In genomic region chr5:158699336-158699735, GRCh38 we compare ENCODE assay signal across 23 cellular contexts.
A peak's percentile ranks its signal among the peaks of the same experiment; 100 is the strongest.
DNase-seq lines count a peak whose midpoint lies in the region; ATAC-seq and TF ChIP-seq lines count a peak whose summit lies in the region.
"Had no signal": no experiment of that assay in that cellular context is flagged by ENCODE, and none has a peak within 500 bp of the region (broad histone marks: within the 10 kb centered on the region; RNA-seq: fewer than 3 reads in every experiment).

No MANE protein-coding gene starts in this region.

- H3K79me2 ChIP-seq in OCI-LY1 (ENCODE audit: insufficient read depth, low read length) (no peaks in the 10 kb centered on the region), fibroblast of lung (ENCODE audit: control insufficient read depth, insufficient read depth, low read length) (no peaks in the 10 kb centered on the region)

- H3K36me3 Mint-ChIP-seq in CD8-positive, alpha-beta T cell: no peaks in the 10 kb centered on the region
- no peaks in the 10 kb centered on the region for H3K36me3 Mint-ChIP-seq in T-helper 2 cell treated with Interferon-gamma antibody and Interleukin-4, amounts not matched to agents 5 μg/mL and 100 μg/mL, for 36 hours (ENCODE audit: low read depth)
- H3K36me3 Mint-ChIP-seq: CD8-positive, alpha-beta memory T cell had no signal

- peaks cover 3% of the 10 kb centered on the region for H3K4me1 Mint-ChIP-seq in CD8-positive, alpha-beta T cell (ENCODE audit: low read depth)
- H3K4me1 Mint-ChIP-seq in T-helper 2 cell treated with Interferon-gamma antibody and Interleukin-4, amounts not matched to agents 5 μg/mL and 100 μg/mL, for 36 hours (ENCODE audit: low read depth): no peaks in the 10 kb centered on the region

- H3K36me3 ChIP-seq in OCI-LY1 (ENCODE audit: insufficient read depth, low read length): peaks cover 54% of the 10 kb centered on the region
- H3K36me3 ChIP-seq in fibroblast of lung (ENCODE audit: control insufficient read depth, insufficient read depth, low read length): no peaks in the 10 kb centered on the region
- H3K36me3 ChIP-seq in CD8-positive, alpha-beta T cell (ENCODE audit: insufficient read depth, low read length): no peaks in the 10 kb centered on the region
- H3K36me3 ChIP-seq: adrenal gland, breast epithelium, upper lobe of right lung had no signal

- no peak overlapping the region for H3K4me3 ChIP-seq in AG10803 (ENCODE audit: low read length)
- no peak overlapping the region for H3K4me3 ChIP-seq in OCI-LY1 (ENCODE audit: low read depth, low read length, poor library complexity, severe bottlenecking)
- no peak overlapping the region for H3K4me3 ChIP-seq in fibroblast of lung (replicated peaks in 1 of 4; ENCODE audit: control extremely low read depth in 1 of 4, insufficient read depth in 1 of 4, low read depth in 3 of 4, low read length in 4 of 4)
- no peak overlapping the region for H3K4me3 ChIP-seq in skin epidermis
- H3K4me3 ChIP-seq in CD8-positive, alpha-beta T cell (ENCODE audit: low read depth, low read length): no peak overlapping the region
- H3K4me3 ChIP-seq: adrenal gland, breast epithelium, GM12878, upper lobe of right lung had no signal

- H3K9ac ChIP-seq in OCI-LY1 (ENCODE audit: low read length) (no peak overlapping the region), fibroblast of lung (ENCODE audit: insufficient read depth, low read length) (no peak overlapping the region)

- H3K9me3 ChIP-seq in OCI-LY1 (ENCODE audit: low read length): no peaks in the 10 kb centered on the region
- no peaks in the 10 kb centered on the region for H3K9me3 ChIP-seq in fibroblast of lung (ENCODE audit: control insufficient read depth, insufficient read depth, low read depth, low read length)
- H3K9me3 ChIP-seq in CD8-positive, alpha-beta T cell (ENCODE audit: low read length): no peaks in the 10 kb centered on the region
- H3K9me3 ChIP-seq: adrenal gland, breast epithelium, upper lobe of right lung had no signal

- H3K27me3 ChIP-seq in OCI-LY1 (ENCODE audit: insufficient read depth, low read length) (no peaks in the 10 kb centered on the region), fibroblast of lung (ENCODE audit: control insufficient read depth, insufficient read depth, low read length) (no peaks in the 10 kb centered on the region)
- H3K27me3 ChIP-seq in CD8-positive, alpha-beta T cell (ENCODE audit: insufficient read depth, low read length): no peaks in the 10 kb centered on the region
- H3K27me3 ChIP-seq: adrenal gland, breast epithelium, upper lobe of right lung had no signal

- H3K4me2 ChIP-seq in OCI-LY1 (ENCODE audit: low read length): no peak overlapping the region
- H3K4me2 ChIP-seq in fibroblast of lung (ENCODE audit: extremely low read depth, insufficient read depth, low read length): no peak overlapping the region

- no peak overlapping the region for H2AFZ ChIP-seq in OCI-LY1 (ENCODE audit: low read length)
- no peak overlapping the region for H2AFZ ChIP-seq in fibroblast of lung (ENCODE audit: low read length)

- H3K27ac Mint-ChIP-seq in CD8-positive, alpha-beta T cell: no peak overlapping the region
- H3K27ac Mint-ChIP-seq in T-helper 2 cell treated with Interferon-gamma antibody and Interleukin-4, amounts not matched to agents 5 μg/mL and 100 μg/mL, for 36 hours: no peak overlapping the region
- H3K27ac Mint-ChIP-seq: activated CD8-positive, alpha-beta T cell treated with anti-CD3 and anti-CD28 coated beads, Interleukin-2, amount 10 ng/mL, durations not matched to agents 7 days and 5 days; CD8-positive, alpha-beta memory T cell had no signal

- peaks cover 59% of the 10 kb centered on the region for H3K4me1 ChIP-seq in OCI-LY1 (ENCODE audit: insufficient read depth, low read length, severe bottlenecking)
- peaks cover 16% of the 10 kb centered on the region for H3K4me1 ChIP-seq in fibroblast of lung (ENCODE audit: control insufficient read depth, extremely low read depth, insufficient read depth, low read length)
- H3K4me1 ChIP-seq in CD8-positive, alpha-beta T cell (ENCODE audit: insufficient read depth, low read length): no peaks in the 10 kb centered on the region
- H3K4me1 ChIP-seq: breast epithelium, upper lobe of right lung had no signal

- H4K20me1 ChIP-seq in OCI-LY1 (ENCODE audit: insufficient read depth, low read length) (no peaks in the 10 kb centered on the region), fibroblast of lung (ENCODE audit: control insufficient read depth, extremely low read depth, insufficient read depth, low read length) (no peaks in the 10 kb centered on the region)

- CTCF ChIA-PET in CD8-positive, alpha-beta T cell (lab: Charles Lee): interaction anchor here (0.6 to 8.9 kb wide), 5 partner anchors 402 to 433 kb away, joined by 3 to 117 read pairs (median 5); no protein-coding TSS in a partner anchor

- H3K9me3 Mint-ChIP-seq in CD8-positive, alpha-beta T cell: no peaks in the 10 kb centered on the region
- H3K9me3 Mint-ChIP-seq in T-helper 2 cell treated with Interferon-gamma antibody and Interleukin-4, amounts not matched to agents 5 μg/mL and 100 μg/mL, for 36 hours: no peaks in the 10 kb centered on the region
- H3K9me3 Mint-ChIP-seq: CD8-positive, alpha-beta memory T cell had no signal

- peak overlapping the region; percentile 36 for H3K27ac ChIP-seq in OCI-LY1 (ENCODE audit: low read depth, low read length, poor library complexity, severe bottlenecking)
- H3K27ac ChIP-seq in fibroblast of lung (ENCODE audit: insufficient read depth, low read length): peak overlapping the region; percentile 62
- peak overlapping the region in 12 of 21 experiments; percentile 1 to 76 (median 54) for H3K27ac ChIP-seq in skin epidermis
- H3K27ac ChIP-seq in CD8-positive, alpha-beta T cell (ENCODE audit: low read depth, low read length): no peak overlapping the region
- H3K27ac ChIP-seq: upper lobe of right lung had no signal

- H3K4me3 Mint-ChIP-seq in CD8-positive, alpha-beta T cell: no peak overlapping the region
- no peak overlapping the region for H3K4me3 Mint-ChIP-seq in T-helper 2 cell treated with Interferon-gamma antibody and Interleukin-4, amounts not matched to agents 5 μg/mL and 100 μg/mL, for 36 hours
- H3K4me3 Mint-ChIP-seq: activated CD8-positive, alpha-beta T cell treated with anti-CD3 and anti-CD28 coated beads, Interleukin-2, amount 10 ng/mL, durations not matched to agents 7 days and 5 days; CD8-positive, alpha-beta memory T cell had no signal

- H3F3A ChIP-seq in OCI-LY1 (ENCODE audit: insufficient read depth, low read length): no peaks in the 10 kb centered on the region; the same call in 1 of the 2 replicates

- TF ChIP-seq CTCF in AG10803 (conservative IDR thresholded peaks at IDR 0.05; ENCODE audit: low read length) (no peak), OCI-LY1 (IDR thresholded peaks at IDR 0.05; ENCODE audit: low read length) (no peak), fibroblast of lung (conservative IDR thresholded peaks at IDR 0.05 in 1 of 2, IDR thresholded peaks at IDR 0.05 in 1 of 2; ENCODE audit: low read depth in 1 of 2, low read length in 2 of 2) (no peak)
- TF ChIP-seq CTCF in CD8-positive, alpha-beta T cell (IDR thresholded peaks at IDR 0.05): no peak

- intact Hi-C loops in CD8-positive, alpha-beta T cell (cut with DNase I, micrococcal nuclease): loop anchor here (10.0 kb wide), 4 partner anchors 255 to 875 kb away; no protein-coding TSS in a partner anchor

- DNase-seq in AG10803 (ENCODE audit: low read depth) (peak; percentile 87), fibroblast of lung (ENCODE audit: low read depth in 2 of 2) (no peak), NCI-H2227 treated with DMSO at 0.1 percent for 48 hours (lab: John Stamatoyannopoulos, UW) (no peak)
- no peak for DNase-seq in CD8-positive, alpha-beta T cell
- no peak for DNase-seq in T-helper 2 cell treated with Interferon-gamma antibody and Interleukin-4, amounts not matched to agents 5 μg/mL and 100 μg/mL, for 36 hours (ENCODE audit: low spot score)
- DNase-seq: activated CD4-positive, CD25-positive, alpha-beta regulatory T cell treated with anti-CD3 and anti-CD28 coated beads, Interleukin-2, amount 50 U/mL, for 72 hours; activated CD8-positive, alpha-beta T cell treated with anti-CD3 and anti-CD28 coated beads, Interleukin-2, amount 10 ng/mL, durations not matched to agents 7 days and 5 days; adrenal gland; CD8-positive, alpha-beta memory T cell; cortex of kidney; GOT3; NCI-H1930; NCI-H226; NCI-H774; OCI-M1; stimulated activated CD4-positive, alpha-beta T cell treated with anti-CD3 and anti-CD28 coated beads, Interleukin-12 subunit alpha, Interleukin-12 subunit beta, amount 100 ng/mL, for 4 hours; upper lobe of right lung had no signal

- H3K27me3 Mint-ChIP-seq in CD8-positive, alpha-beta T cell (ENCODE audit: low read depth): peaks cover 3% of the 10 kb centered on the region
- peaks cover 4% of the 10 kb centered on the region for H3K27me3 Mint-ChIP-seq in T-helper 2 cell treated with Interferon-gamma antibody and Interleukin-4, amounts not matched to agents 5 μg/mL and 100 μg/mL, for 36 hours (ENCODE audit: low read depth)

- no peak for ATAC-seq in CD8-positive, alpha-beta T cell
- no peak for ATAC-seq in GM19035 (IDR thresholded peaks at IDR 0.05; ENCODE audit: unreplicated experiment)
- ATAC-seq: activated CD8-positive, alpha-beta T cell treated with anti-CD3 and anti-CD28 coated beads, Interleukin-2, amount 10 ng/mL, durations not matched to agents 7 days and 5 days; GM12878; Right ventricle myocardium inferior; upper lobe of right lung had no signal

- POLR2A ChIA-PET in CD8-positive, alpha-beta T cell (lab: Charles Lee): no interaction called here

- no peaks in the 10 kb centered on the region for H3K9me2 ChIP-seq in OCI-LY1 (ENCODE audit: low read depth, low read length)
